8 cellular contexts compared by ENCODE assay signal in the genomic region with DNA sequence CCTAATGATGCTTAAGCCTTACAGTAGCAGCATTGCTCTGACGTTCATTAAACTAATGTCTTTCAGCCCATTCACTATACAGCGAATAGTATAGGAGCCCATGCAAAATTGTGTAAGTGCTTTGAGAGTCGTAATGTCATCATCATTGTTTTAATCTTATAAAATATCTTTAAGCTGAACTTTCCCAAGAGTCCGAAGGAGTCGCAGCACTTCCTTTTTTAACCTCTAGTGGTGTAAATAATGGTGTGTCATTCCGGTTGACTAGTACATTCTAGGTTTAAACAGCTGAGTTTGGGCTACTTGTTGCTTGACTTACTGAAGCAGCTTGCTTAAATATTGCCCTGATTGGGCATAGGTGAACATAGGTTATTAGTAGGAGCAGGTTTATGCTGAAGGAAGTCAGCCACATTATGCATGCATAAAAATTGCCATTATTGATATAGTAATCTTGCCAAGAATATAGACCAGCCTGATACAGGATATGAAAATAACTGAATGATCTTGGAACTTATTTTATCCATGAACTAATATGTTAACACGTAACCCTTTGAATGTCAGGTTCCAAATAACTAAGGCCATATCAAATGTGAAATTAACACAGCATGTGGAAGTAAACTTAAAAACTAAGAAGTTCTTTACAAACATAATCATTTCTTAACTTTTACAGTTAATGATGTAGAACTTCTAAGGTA. TPM values are rescaled to one million over a fixed set of nuclear protein-coding genes. Genes with fewer than 3 reads are reported as not detected.
A peak's percentile ranks its signal among the peaks of the same experiment; 100 is the strongest.
DNase-seq lines count a peak whose midpoint lies in the region; ATAC-seq, FAIRE-seq and TF ChIP-seq lines count a peak whose summit lies in the region.

No MANE protein-coding gene starts in this region.

- TF ChIP-seq POLR2A in GM12878 (IDR thresholded peaks at IDR 0.05; ENCODE audit: low read depth, low read length) (no peak), suprapubic skin (IDR thresholded peaks at IDR 0.05) (no peak)

- BruUV-seq in GM12878 (replicated peaks; lab: Mats Ljungman, UMichigan), result TSS peak; percentile 37

- no peak overlapping the region for H3K27ac ChIP-seq in BLaER1
- peak overlapping the region; percentile 74; the same call in 1 of the 2 replicates for H3K27ac ChIP-seq in OCI-LY3 (ENCODE audit: low read length)
- H3K27ac ChIP-seq in GM12878 (ENCODE audit: control insufficient read depth, insufficient read depth), result peak overlapping the region; percentile 53
- H3K27ac ChIP-seq in suprapubic skin, result peak overlapping the region; percentile 100

- POLR2A ChIA-PET in GM12878 (lab: Charles Lee), result interaction anchor here (0.6 to 1.8 kb wide), 7 partner anchors 27 to 140 kb away, joined by 3 to 8 read pairs (median 4); no protein-coding TSS in a partner anchor

- H3K36me3 ChIP-seq in BLaER1 (peaks cover 5% of the 10 kb centered on the region; the same call in 1 of the 2 replicates), OCI-LY3 (replicated peaks; ENCODE audit: low read depth, low read length) (peaks cover 34% of the 10 kb centered on the region), GM12878 (ENCODE audit: control insufficient read depth in 2 of 2, insufficient read depth in 2 of 2, low read length in 1 of 2) (no peaks in the 10 kb centered on the region; a peak in 2 of 4 replicates), suprapubic skin (no peaks in the 10 kb centered on the region)

- TF ChIP-seq CTCF in GM13977 (IDR thresholded peaks at IDR 0.05; ENCODE audit: extremely low read depth, insufficient read depth, missing control alignments) (peak; percentile 37), OCI-LY3 (IDR thresholded peaks at IDR 0.05; ENCODE audit: low read depth, low read length) (peak; percentile 35), GM12878 (IDR thresholded peaks at IDR 0.05 in 2 of 3, conservative IDR thresholded peaks at IDR 0.05 in 1 of 3; ENCODE audit: control insufficient read depth in 2 of 3, extremely low read depth in 1 of 3, insufficient read depth in 1 of 3, low read depth in 3 of 3, low read length in 3 of 3) (peak; percentile 25 to 50 (median 46); a peak in 3 of 6 replicates), suprapubic skin (IDR thresholded peaks at IDR 0.05) (peak; percentile 26 to 50)

- in situ Hi-C loops in GM13977 (cut with MboI; ENCODE audit: low pct_unique_long_range_greater_than_20kb, low sequenced_read_pairs, unreplicated experiment), result no loop called here
- in situ Hi-C loops in GM12878 (cut with MboI), result loop anchor here (5.0 kb wide), 2 partner anchors 83 to 178 kb away; no protein-coding TSS in a partner anchor

- CTCF ChIA-PET in GM12878 (lab: Yijun Ruan, JAX), result interaction anchor here (0.7 to 6.4 kb wide), 9 partner anchors 21 to 179 kb away, joined by 3 to 102 read pairs (median 3); no protein-coding TSS in a partner anchor

- DNase-seq in GM13977 (ENCODE audit: low spot score), result peak; percentile 66
- no peak for DNase-seq in GM12878 (ENCODE audit: low read depth, low spot score)
- DNase-seq in kidney glomerular epithelial cell (lab: John Stamatoyannopoulos, UW), result peak; percentile 66
- DNase-seq in suprapubic skin (ENCODE audit: low spot score in 2 of 2), result no peak

- H3K79me2 ChIP-seq in OCI-LY3 (ENCODE audit: low read length) (peaks cover 76% of the 10 kb centered on the region), GM12878 (ENCODE audit: control insufficient read depth, insufficient read depth, low read length) (peaks cover 86% of the 10 kb centered on the region)

- H4K20me1 ChIP-seq in BLaER1 (peaks cover 73% of the 10 kb centered on the region), OCI-LY3 (ENCODE audit: insufficient read depth, low read length) (peaks cover 59% of the 10 kb centered on the region), GM12878 (ENCODE audit: control insufficient read depth, insufficient read depth) (peaks cover 7% of the 10 kb centered on the region)

- SMC1A ChIA-PET in GM12878 (lab: Charles Lee; ENCODE audit: uncharacterized antibody, unreplicated experiment), result interaction anchor here (0.7 to 2.3 kb wide), 20 partner anchors 21 to 178 kb away, joined by 3 to 17 read pairs (median 4); no protein-coding TSS in a partner anchor

- RAD21 ChIA-PET in GM12878 (lab: Charles Lee; ENCODE audit: unreplicated experiment), result interaction anchor here (0.8 to 9.6 kb wide), 13 partner anchors 11 to 179 kb away, joined by 3 to 396 read pairs (median 5); no protein-coding TSS in a partner anchor

- peak; percentile 83 for FAIRE-seq in GM12878 (lab: Jason Lieb, UNC)

- WGBS in GM12878 (ENCODE audit: insufficient coverage, insufficient replicate concordance, low lambda C conversion rate, missing lambda C conversion rate), result under 1% methylated on average over 7 of the region's 7 CpGs
- WGBS in suprapubic skin, result 3% methylated on average over 7 of the region's 7 CpGs

- peak; percentile 18 for ATAC-seq in GM12878
- ATAC-seq in HG03139 (IDR thresholded peaks at IDR 0.05; ENCODE audit: unreplicated experiment), result no peak
- no peak for ATAC-seq in HG03045 (IDR thresholded peaks at IDR 0.05; ENCODE audit: unreplicated experiment)

- no peak for TF ChIP-seq EP300 in GM12878 (IDR thresholded peaks at IDR 0.05; ENCODE audit: borderline replicate concordance in 1 of 2, control insufficient read depth in 1 of 2, low read depth in 2 of 2, low read length in 2 of 2)
- TF ChIP-seq EP300 in suprapubic skin (IDR thresholded peaks at IDR 0.05), result no peak

- H3K4me3 ChIP-seq in BLaER1, result peak overlapping the region; percentile 96
- peak overlapping the region; percentile 90 for H3K4me3 ChIP-seq in OCI-LY3 (ENCODE audit: low read length)
- peak overlapping the region; percentile 94 for H3K4me3 ChIP-seq in GM12878
- H3K4me3 ChIP-seq in suprapubic skin, result peak overlapping the region; percentile 98

- intact Hi-C loops in GM12878 (cut with micrococcal nuclease; ENCODE audit: unreplicated experiment), result loop anchor here (5.0 kb wide), 1 partner anchor 37 kb away; no protein-coding TSS in a partner anchor

- TF ChIP-seq RAD21 in GM12878 (IDR thresholded peaks at IDR 0.05; ENCODE audit: insufficient read depth, low read depth, low read length), result peak; percentile 33

- peak overlapping the region; percentile 89 for H3K4me2 ChIP-seq in BLaER1
- H3K4me2 ChIP-seq in OCI-LY3 (ENCODE audit: low read length), result peak overlapping the region; percentile 84
- peak overlapping the region; percentile 97 for H3K4me2 ChIP-seq in GM12878 (ENCODE audit: control insufficient read depth, insufficient read depth)

- H3K9me3 ChIP-seq in BLaER1 (no peaks in the 10 kb centered on the region), OCI-LY3 (ENCODE audit: insufficient read depth, low read length) (no peaks in the 10 kb centered on the region), GM12878 (replicated peaks; ENCODE audit: control insufficient read depth, insufficient read depth, low read length) (no peaks in the 10 kb centered on the region), suprapubic skin (no peaks in the 10 kb centered on the region)

- H3K27me3 ChIP-seq in BLaER1, result no peaks in the 10 kb centered on the region
- H3K27me3 ChIP-seq in OCI-LY3 (ENCODE audit: low read depth, low read length), result no peaks in the 10 kb centered on the region
- H3K27me3 ChIP-seq in GM12878 (replicated peaks in 1 of 2; ENCODE audit: control insufficient read depth in 2 of 2, insufficient read depth in 2 of 2, low read length in 1 of 2), result no peaks in the 10 kb centered on the region
- H3K27me3 ChIP-seq in suprapubic skin, result no peaks in the 10 kb centered on the region

- H2AFZ ChIP-seq in OCI-LY3 (ENCODE audit: low read depth, low read length) (no peak overlapping the region), GM12878 (ENCODE audit: control insufficient read depth, low read depth, low read length) (no peak overlapping the region)

- peak overlapping the region; percentile 94 for H3K9ac ChIP-seq in BLaER1
- peak overlapping the region; percentile 90 for H3K9ac ChIP-seq in OCI-LY3 (ENCODE audit: low read length)
- H3K9ac ChIP-seq in GM12878 (ENCODE audit: control insufficient read depth, insufficient read depth, low read length), result peak overlapping the region; percentile 79

- peaks cover 53% of the 10 kb centered on the region for H3K4me1 ChIP-seq in BLaER1
- H3K4me1 ChIP-seq in OCI-LY3 (ENCODE audit: low read length), result peaks cover 27% of the 10 kb centered on the region
- H3K4me1 ChIP-seq in GM12878 (ENCODE audit: control insufficient read depth, insufficient read depth, low read length), result no peaks in the 10 kb centered on the region
- peaks cover 62% of the 10 kb centered on the region for H3K4me1 ChIP-seq in suprapubic skin

TF ChIP-seq in GM12878, 131 proteins besides CTCF, POLR2A, EP300 and RAD21 (continues in another document):
- TF ChIP-seq SIN3A (IDR thresholded peaks at IDR 0.05; ENCODE audit: low read depth, low read length) (peak; percentile 92; the same call in 1 of the 2 replicates), MEF2B (IDR thresholded peaks at IDR 0.05; ENCODE audit: partially characterized antibody, poor library complexity, severe bottlenecking) (no peak)

RNA-seq across cellular contexts. Expression of gene WNK1, which starts 2.6 kb away (rescaled TPM):
- total RNA-seq in GM12878 (2013; cell fraction: nucleolus; rRNA removed), result 576 and 584 TPM in 2 replicates
- total RNA-seq in GM12878 (2014; rRNA removed) (62.5 and 68.7 TPM in 2 replicates), GM12878 (2014; rRNA removed; fragmentation: Illumina TruSeq; extraction: Trizol) (82.2 and 95.0 TPM in 2 replicates), GM12878 (2021) (151 and 162 TPM in 2 replicates), suprapubic skin (100 to 1,000 TPM; 368 to 724 (median 435) TPM)
- polyA plus RNA-seq in GM12878 (2011; ENCODE audit: low read depth), result 43.7 TPM
- polyA plus RNA-seq in GM12878 (2011; rRNA removed) (69.4 and 112 TPM in 2 replicates), GM12878 (2014; fragmentation: Illumina TruSeq; extraction: Trizol) (142 and 143 TPM in 2 replicates), GM12878 (2014; fragmentation: Nextera tagmentation; extraction: Ambion mirVana) (10 to 100 TPM in 1 of 2 experiments, 1 to 10 TPM in 1; 9.6 to 23.8 TPM), GM12878 (2014; rRNA removed) (92.4 and 96.0 TPM in 2 replicates), GM12878 (2016; fragmentation: Nextera tagmentation; extraction: Ambion mirVana) (10 to 100 TPM; 56.4 to 90.9 TPM)
- 154 and 156 TPM in 2 replicates for polyA plus RNA-seq in GM12878 (2011; cell fraction: cytosol; rRNA removed)
- polyA plus RNA-seq in GM12878 (2011; cell fraction: nucleus; rRNA removed), result 129 and 167 TPM in 2 replicates
- polyA plus RNA-seq in GM12878 (2012), result 63.7 and 89.3 TPM in 2 replicates
- 462 and 496 TPM in 2 replicates for polyA minus RNA-seq in GM12878 (2011; rRNA and poly(A)+ RNA removed)
- 260 and 293 TPM in 2 replicates for polyA minus RNA-seq in GM12878 (2011; cell fraction: cytosol; rRNA and poly(A)+ RNA removed)
- 313 and 456 TPM in 2 replicates for polyA minus RNA-seq in GM12878 (2011; cell fraction: nucleus; rRNA and poly(A)+ RNA removed)

Comparison
In these comparisons a context has a peak if more than half of its experiments do, and no peak if none do; other contexts are left out.
1. DNase-seq: peak in GM13977 (single experiment) and kidney glomerular epithelial cell (single experiment); none in GM12878 (single experiment) and suprapubic skin (0 of 2).
2. Peak in every context shown above with its lines, with median percentiles within 50 percentile points of each other: H3K4me2 ChIP-seq, H3K4me3 ChIP-seq, H3K9ac ChIP-seq and CTCF ChIP-seq.